In genomic region chr5:74510476-74510875, GRCh38 we compare ENCODE assay signal across 24 cellular contexts.
"Had no signal": no experiment of that assay in that cellular context is flagged by ENCODE, and none has a peak within 500 bp of the region (broad histone marks: within the 10 kb centered on the region; RNA-seq: fewer than 3 reads in every experiment).

No MANE protein-coding gene starts in this region.

- H3K27ac Mint-ChIP-seq: natural killer cell treated with Interleukin-12 subunit alpha and Interleukin-12 subunit beta and Interleukin-15 and Interleukin-18, amount 100 ng/mL, for 72 hours; neural progenitor cell; progenitor cell of endocrine pancreas; stimulated activated effector memory CD8-positive, alpha-beta T cell treated with anti-CD3 and anti-CD28 coated beads, Interleukin-12 subunit alpha, Interleukin-12 subunit beta, amount 100 ng/mL, for 72 hours had no signal

- H3K9me3 Mint-ChIP-seq: natural killer cell treated with Interleukin-12 subunit alpha and Interleukin-12 subunit beta and Interleukin-15 and Interleukin-18, amount 100 ng/mL, for 72 hours; neural progenitor cell; stimulated activated effector memory CD8-positive, alpha-beta T cell treated with anti-CD3 and anti-CD28 coated beads, Interleukin-12 subunit alpha, Interleukin-12 subunit beta, amount 100 ng/mL, for 72 hours had no signal

- H3K9me3 ChIP-seq: esophagus muscularis mucosa, pancreas, tibial artery had no signal

- H3K27ac ChIP-seq: epithelial cell of prostate, esophagus muscularis mucosa, hepatocyte, neural progenitor cell, pancreas, tibial artery had no signal

- H3K27me3 ChIP-seq: esophagus muscularis mucosa, hepatocyte, neural progenitor cell, pancreas, tibial artery had no signal

- H3K4me3 Mint-ChIP-seq: natural killer cell treated with Interleukin-12 subunit alpha and Interleukin-12 subunit beta and Interleukin-15 and Interleukin-18, amount 100 ng/mL, for 72 hours; neural progenitor cell; stimulated activated effector memory CD8-positive, alpha-beta T cell treated with anti-CD3 and anti-CD28 coated beads, Interleukin-12 subunit alpha, Interleukin-12 subunit beta, amount 100 ng/mL, for 72 hours had no signal

- H3K4me2 ChIP-seq: hepatocyte, neural progenitor cell had no signal

- DNase-seq: effector memory CD4-positive, alpha-beta T cell; foreskin melanocyte; head of caudate nucleus; left colon; left ventricle myocardium superior; mesenchymal stem cell; midbrain; nucleus accumbens; pancreas; right cardiac atrium; stimulated activated CD4-positive, alpha-beta T cell treated with anti-CD3 and anti-CD28 coated beads, Interleukin-4, amount 100 ng/mL, for 1 hour; stimulated activated CD8-positive, alpha-beta memory T cell treated with anti-CD3 and anti-CD28 coated beads, Interleukin-4, amount 100 ng/mL, for 48 hours; stimulated activated naive CD8-positive, alpha-beta T cell treated with anti-CD3 and anti-CD28 coated beads, Interleukin-15, Interleukin-2, amounts not matched to agents 100 U/mL and 50 U/mL, for 24 hours; tibial artery had no signal

- ATAC-seq: left colon; left ventricle myocardium superior; natural killer cell treated with Interleukin-12 subunit alpha and Interleukin-12 subunit beta and Interleukin-15 and Interleukin-18, amount 100 ng/mL, for 72 hours; pancreas; right cardiac atrium; stimulated activated effector memory CD8-positive, alpha-beta T cell treated with anti-CD3 and anti-CD28 coated beads, Interleukin-12 subunit alpha, Interleukin-12 subunit beta, amount 100 ng/mL, for 72 hours; stimulated activated naive CD8-positive, alpha-beta T cell treated with anti-CD3 and anti-CD28 coated beads, Interleukin-15, Interleukin-2, amounts not matched to agents 100 U/mL and 50 U/mL, for 24 hours had no signal

- H3K36me3 ChIP-seq: esophagus muscularis mucosa, neural progenitor cell, pancreas, tibial artery had no signal

- H3K79me2 ChIP-seq: hepatocyte had no signal

- H3K4me1 Mint-ChIP-seq: stimulated activated effector memory CD8-positive, alpha-beta T cell treated with anti-CD3 and anti-CD28 coated beads, Interleukin-12 subunit alpha, Interleukin-12 subunit beta, amount 100 ng/mL, for 72 hours had no signal

- H3K9ac ChIP-seq: neural progenitor cell had no signal

- FAIRE-seq: endometrium, pancreas, urothelium cell line had no signal

- H2AFZ ChIP-seq: hepatocyte, neural progenitor cell had no signal

- H3K27me3 Mint-ChIP-seq: progenitor cell of endocrine pancreas had no signal

- H3K36me3 Mint-ChIP-seq: natural killer cell treated with Interleukin-12 subunit alpha and Interleukin-12 subunit beta and Interleukin-15 and Interleukin-18, amount 100 ng/mL, for 72 hours; neural progenitor cell; stimulated activated effector memory CD8-positive, alpha-beta T cell treated with anti-CD3 and anti-CD28 coated beads, Interleukin-12 subunit alpha, Interleukin-12 subunit beta, amount 100 ng/mL, for 72 hours had no signal

- H3K4me3 ChIP-seq: esophagus muscularis mucosa, hepatocyte, lung, neural progenitor cell, pancreas, tibial artery had no signal

- H3K4me1 ChIP-seq: esophagus muscularis mucosa, pancreas, tibial artery had no signal
